1 cellular context compared by ENCODE assay signal in the genomic region with DNA sequence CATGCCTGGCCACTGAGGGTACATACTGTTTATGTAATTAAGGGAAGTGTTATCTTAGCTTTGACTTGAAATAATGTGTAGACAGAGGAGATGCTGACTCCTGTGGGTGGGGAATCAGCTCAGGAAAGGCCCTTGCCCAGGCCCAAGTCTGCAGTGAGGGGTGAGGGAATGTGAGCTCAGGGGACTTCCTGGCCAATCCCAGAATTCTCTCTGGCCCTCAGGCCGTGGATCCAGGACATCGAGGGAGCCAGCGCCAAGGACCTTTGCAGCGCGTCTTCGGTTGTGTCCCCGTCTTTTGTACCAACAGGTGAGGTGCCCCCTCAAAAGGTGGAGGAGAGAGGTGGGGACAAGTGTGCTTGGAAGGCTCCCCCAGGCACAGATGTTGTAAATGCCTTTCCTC.
TF ChIP-seq lines count a peak whose summit lies in the region.

No MANE protein-coding gene starts in this region.

TF ChIP-seq in IMR-90, 13 proteins besides CTCF, POLR2A, EP300 and RAD21:
- TF ChIP-seq CHD1 (IDR thresholded peaks at IDR 0.05; ENCODE audit: low read depth, low read length) (no peak), NFE2L2 (IDR thresholded peaks at IDR 0.05; ENCODE audit: low read depth, low read length) (no peak), MAZ (IDR thresholded peaks at IDR 0.05; ENCODE audit: borderline replicate concordance, low read depth, low read length) (no peak), BHLHE40 (IDR thresholded peaks at IDR 0.05; ENCODE audit: low read depth, low read length) (no peak), MXI1 (IDR thresholded peaks at IDR 0.05; ENCODE audit: borderline replicate concordance, low read depth, low read length) (no peak), RCOR1 (IDR thresholded peaks at IDR 0.05; ENCODE audit: insufficient replicate concordance, low read length) (no peak), RFX5 (IDR thresholded peaks at IDR 0.05; ENCODE audit: low read depth, low read length) (no peak)
- TF ChIP-seq, protein P1, sequence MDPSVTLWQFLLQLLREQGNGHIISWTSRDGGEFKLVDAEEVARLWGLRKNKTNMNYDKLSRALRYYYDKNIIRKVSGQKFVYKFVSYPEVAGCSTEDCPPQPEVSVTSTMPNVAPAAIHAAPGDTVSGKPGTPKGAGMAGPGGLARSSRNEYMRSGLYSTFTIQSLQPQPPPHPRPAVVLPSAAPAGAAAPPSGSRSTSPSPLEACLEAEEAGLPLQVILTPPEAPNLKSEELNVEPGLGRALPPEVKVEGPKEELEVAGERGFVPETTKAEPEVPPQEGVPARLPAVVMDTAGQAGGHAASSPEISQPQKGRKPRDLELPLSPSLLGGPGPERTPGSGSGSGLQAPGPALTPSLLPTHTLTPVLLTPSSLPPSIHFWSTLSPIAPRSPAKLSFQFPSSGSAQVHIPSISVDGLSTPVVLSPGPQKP (IDR thresholded peaks at IDR 0.05; ENCODE audit: borderline replicate concordance, low read depth, low read length): no peak
TF ChIP-seq in IMR-90: peak in this region for 0.
